ENCODE assay signal across 9 cellular contexts in the genomic region with DNA sequence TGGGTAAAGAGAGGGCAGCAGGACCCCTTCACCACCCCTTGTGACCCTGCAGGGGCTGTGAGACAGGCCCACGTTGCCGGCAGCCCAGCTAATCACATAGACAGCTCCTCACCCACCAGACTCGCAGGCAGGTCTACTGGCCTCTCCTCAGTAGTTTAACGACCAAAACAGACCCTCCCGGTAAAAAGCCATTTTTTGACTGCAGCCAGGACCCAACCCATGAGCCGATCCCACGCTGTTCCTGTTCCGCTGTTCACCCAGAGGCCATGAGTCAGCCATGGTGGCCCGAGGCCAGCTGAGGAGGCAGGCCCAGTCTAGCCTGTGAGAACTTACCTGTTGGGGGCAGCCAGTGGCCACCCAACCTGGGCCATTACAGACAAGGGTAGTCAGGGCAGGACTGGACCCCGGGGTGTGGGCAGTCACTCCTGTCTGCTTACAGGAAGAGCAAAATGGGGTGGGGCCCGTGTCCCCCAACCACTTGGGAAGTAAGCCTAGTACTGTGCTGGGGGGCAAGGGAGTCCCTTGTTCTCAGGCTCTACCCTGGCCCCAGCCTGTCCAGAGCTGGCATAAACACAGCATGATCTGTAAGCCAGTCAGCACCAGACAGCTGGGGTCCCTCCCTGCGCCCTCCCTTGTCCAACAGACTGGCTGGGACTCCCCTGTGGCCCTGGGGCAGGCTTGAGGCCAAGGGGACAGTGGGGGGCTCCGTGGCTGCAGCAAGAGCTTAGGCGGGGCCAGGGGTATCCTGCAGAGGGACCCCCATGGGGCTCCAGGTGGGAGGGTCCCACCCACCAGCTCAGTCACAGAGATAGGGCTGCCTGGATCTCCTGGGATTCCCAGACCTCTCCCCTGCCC.
A peak's percentile ranks its signal among the peaks of the same experiment; 100 is the strongest.
DNase-seq lines count a peak whose midpoint lies in the region; ATAC-seq, FAIRE-seq and TF ChIP-seq lines count a peak whose summit lies in the region.
"Had no signal": no experiment of that assay in that cellular context is flagged by ENCODE, and none has a peak within 500 bp of the region (broad histone marks: within the 10 kb centered on the region; RNA-seq: fewer than 3 reads in every experiment).

No MANE protein-coding gene starts in this region.

- H3K27ac ChIP-seq in ACC112 (ENCODE audit: low read depth, low read length), result no peak overlapping the region
- H3K27ac ChIP-seq: neutrophil had no signal

- DNase-seq in HUDEP-2 (lab: John Stamatoyannopoulos, UW; ENCODE audit: unreplicated experiment in 76 of 76) (peak in 49 of 76 experiments; percentile 2 to 73 (median 38)), bronchial epithelial cell (ENCODE audit: low read depth) (peak; percentile 87), lung microvascular endothelial cell (ENCODE audit: low read depth in 2 of 2) (peak; percentile 35 to 42), putamen (ENCODE audit: low spot score) (no peak), NCI-H526 treated with DMSO at 0.1 percent for 48 hours (lab: John Stamatoyannopoulos, UW) (no peak), activated gamma-delta T cell treated with Interleukin-2 at 50 U/mL for 16 hours (no peak)

- H3K36me3 ChIP-seq in ACC112 (ENCODE audit: insufficient read depth, low read length) (no peaks in the 10 kb centered on the region), bronchial epithelial cell (ENCODE audit: control insufficient read depth, insufficient read depth, low read length) (no peaks in the 10 kb centered on the region)
- H3K36me3 ChIP-seq: neutrophil had no signal

- no peak for FAIRE-seq in bronchial epithelial cell (lab: Jason Lieb, UNC)

- H3K4me3 ChIP-seq in ACC112 (ENCODE audit: low read depth, low read length) (0 out of 2 replicates have a peak overlapping the region, but pooled peaks have one; percentile 32), bronchial epithelial cell (ENCODE audit: low read depth, low read length) (no peak overlapping the region)

- peak overlapping the region; percentile 53 for H2AFZ ChIP-seq in ACC112 (ENCODE audit: low read length, unreplicated experiment)

- H3K27me3 ChIP-seq in ACC112 (ENCODE audit: insufficient read depth, low read length) (peaks cover 21% of the 10 kb centered on the region), bronchial epithelial cell (ENCODE audit: control insufficient read depth, insufficient read depth, low read length) (no peaks in the 10 kb centered on the region)

- no peak for TF ChIP-seq CTCF in bronchial epithelial cell (IDR thresholded peaks at IDR 0.05; ENCODE audit: insufficient read depth, low read length, severe bottlenecking)

- no peaks in the 10 kb centered on the region for H3K79me2 ChIP-seq in ACC112 (ENCODE audit: control insufficient read depth, insufficient read depth, low read length, unreplicated experiment)

- no peak for ATAC-seq in HG03139 (IDR thresholded peaks at IDR 0.05; ENCODE audit: unreplicated experiment)

- H3K4me1 ChIP-seq in ACC112 (ENCODE audit: control insufficient read depth, insufficient read depth, low read length, unreplicated experiment), result peaks cover 9% of the 10 kb centered on the region

Comparison
In these comparisons a context has a peak if more than half of its experiments do, and no peak if none do; other contexts are left out.
1. DNase-seq: peak in HUDEP-2 (49 of 76), bronchial epithelial cell (single experiment) and lung microvascular endothelial cell (2 of 2); none in putamen (single experiment), NCI-H526 treated with DMSO at 0.1 percent for 48 hours (single experiment) and activated gamma-delta T cell treated with Interleukin-2 at 50 U/mL for 16 hours (single experiment).